8 cellular contexts compared by ENCODE assay signal in the genomic region with DNA sequence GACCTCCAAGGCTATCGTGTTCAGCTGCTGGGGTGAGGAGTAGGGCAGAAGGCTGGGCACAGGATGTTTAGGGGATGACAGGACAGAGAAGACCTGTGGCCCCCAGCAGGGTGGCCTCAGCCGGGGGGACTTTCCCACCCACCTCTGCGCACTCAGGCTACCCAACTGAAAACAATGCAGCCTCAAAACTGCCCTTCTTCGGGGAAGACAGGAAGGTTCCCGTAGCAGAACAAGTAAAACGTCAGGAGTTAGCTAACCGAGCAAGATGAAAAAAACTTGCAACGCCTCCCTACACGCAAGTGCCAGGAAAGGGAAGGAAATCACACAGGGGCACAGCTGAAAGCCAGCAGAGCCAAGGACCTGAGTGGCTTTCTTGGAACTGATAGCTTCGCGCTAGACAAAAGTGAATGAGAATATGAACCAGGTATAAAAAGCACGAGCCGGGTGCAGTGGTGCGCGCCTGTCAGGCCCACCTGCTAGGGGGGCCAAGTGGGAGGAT. TPM values are rescaled to one million over a fixed set of nuclear protein-coding genes. Genes with fewer than 3 reads are reported as not detected.
A peak's percentile ranks its signal among the peaks of the same experiment; 100 is the strongest.
DNase-seq lines count a peak whose midpoint lies in the region; ATAC-seq and TF ChIP-seq lines count a peak whose summit lies in the region.

No MANE protein-coding gene starts in this region.

- CTCF ChIA-PET in CD4-positive, alpha-beta T cell (lab: Charles Lee): interaction anchor here (1.2 kb wide), 1 partner anchor 510 kb away, joined by 3 read pairs; no protein-coding TSS in a partner anchor
- CTCF ChIA-PET in naive thymus-derived CD4-positive, alpha-beta T cell (lab: Charles Lee): no interaction called here

- peak; percentile 72 for ATAC-seq in CD4-positive, alpha-beta T cell (ENCODE audit: poor library complexity)
- ATAC-seq in HG02642 (IDR thresholded peaks at IDR 0.05; ENCODE audit: poor library complexity, unreplicated experiment) (peak; percentile 39), HG03175 (IDR thresholded peaks at IDR 0.05; ENCODE audit: unreplicated experiment) (no peak), HG03354 (IDR thresholded peaks at IDR 0.05; ENCODE audit: poor library complexity, severe bottlenecking, unreplicated experiment) (no peak), foreskin keratinocyte (no peak)
- peak; percentile 88 to 90 for ATAC-seq in activated T-cell treated with anti-CD3 and anti-CD28 coated beads, Interleukin-2, amount 50 U/mL, for 72 hours (replicated peaks in 1 of 2)
- peak; percentile 80 for ATAC-seq in naive thymus-derived CD4-positive, alpha-beta T cell

- no peak overlapping the region for H3K27ac ChIP-seq in CD4-positive, alpha-beta T cell (ENCODE audit: low read depth, low read length)
- no peak overlapping the region for H3K27ac ChIP-seq in naive thymus-derived CD4-positive, alpha-beta T cell (ENCODE audit: low read depth, low read length)
- H3K27ac ChIP-seq in foreskin keratinocyte: no peak overlapping the region

- H3K4me1 ChIP-seq in naive thymus-derived CD4-positive, alpha-beta T cell (ENCODE audit: control insufficient read depth in 2 of 2, insufficient read depth in 2 of 2, low read length in 2 of 2): peaks cover 0 to 5% of the 10 kb centered on the region in 2 donors
- no peaks in the 10 kb centered on the region for H3K4me1 ChIP-seq in foreskin keratinocyte

- no peaks in the 10 kb centered on the region for H3K9me3 ChIP-seq in CD4-positive, alpha-beta T cell (ENCODE audit: control insufficient read depth, low read length)
- no peaks in the 10 kb centered on the region for H3K9me3 ChIP-seq in naive thymus-derived CD4-positive, alpha-beta T cell (ENCODE audit: control insufficient read depth in 2 of 3, low read length in 3 of 3)

- H3K27me3 ChIP-seq in CD4-positive, alpha-beta T cell (ENCODE audit: control insufficient read depth, insufficient read depth, low read length): no peaks in the 10 kb centered on the region
- no peaks in the 10 kb centered on the region for H3K27me3 ChIP-seq in naive thymus-derived CD4-positive, alpha-beta T cell (ENCODE audit: control insufficient read depth in 2 of 2, insufficient read depth in 2 of 2, low read length in 2 of 2)
- no peaks in the 10 kb centered on the region for H3K27me3 ChIP-seq in foreskin keratinocyte

- H3K27me3 Mint-ChIP-seq in CD4-positive, alpha-beta T cell: no peaks in the 10 kb centered on the region
- no peaks in the 10 kb centered on the region for H3K27me3 Mint-ChIP-seq in activated T-cell treated with anti-CD3 and anti-CD28 coated beads, Interleukin-2, amount 50 U/mL, for 72 hours (ENCODE audit: low read depth)
- H3K27me3 Mint-ChIP-seq in naive thymus-derived CD4-positive, alpha-beta T cell: no peaks in the 10 kb centered on the region

- H3K9me3 Mint-ChIP-seq in CD4-positive, alpha-beta T cell: no peaks in the 10 kb centered on the region
- H3K9me3 Mint-ChIP-seq in activated T-cell treated with anti-CD3 and anti-CD28 coated beads, Interleukin-2, amount 50 U/mL, for 72 hours: peaks cover 0 to 1% of the 10 kb centered on the region in 2 donors
- peaks cover 0 to 4% (median 0%) of the 10 kb centered on the region in 11 donors for H3K9me3 Mint-ChIP-seq in naive thymus-derived CD4-positive, alpha-beta T cell

- no peaks in the 10 kb centered on the region for H3K36me3 ChIP-seq in naive thymus-derived CD4-positive, alpha-beta T cell (ENCODE audit: control insufficient read depth in 2 of 3, insufficient read depth in 3 of 3, low read length in 3 of 3)

- H3K27ac Mint-ChIP-seq in CD4-positive, alpha-beta T cell: peak overlapping the region; percentile 71
- H3K27ac Mint-ChIP-seq in activated T-cell treated with anti-CD3 and anti-CD28 coated beads, Interleukin-2, amount 50 U/mL, for 72 hours: peak overlapping the region; percentile 100
- H3K27ac Mint-ChIP-seq in naive thymus-derived CD4-positive, alpha-beta T cell: peak overlapping the region; percentile 0 to 98 (median 79)

- POLR2A ChIA-PET in CD4-positive, alpha-beta T cell (lab: Charles Lee): no interaction called here
- POLR2A ChIA-PET in naive thymus-derived CD4-positive, alpha-beta T cell (lab: Charles Lee): no interaction called here

- peak overlapping the region; percentile 11 for H3K4me3 Mint-ChIP-seq in CD4-positive, alpha-beta T cell
- peak overlapping the region; percentile 82 to 89 for H3K4me3 Mint-ChIP-seq in activated T-cell treated with anti-CD3 and anti-CD28 coated beads, Interleukin-2, amount 50 U/mL, for 72 hours
- H3K4me3 Mint-ChIP-seq in naive thymus-derived CD4-positive, alpha-beta T cell: peak overlapping the region; percentile 26 to 83 (median 60)

- intact Hi-C loops in CD4-positive, alpha-beta T cell (cut with DNase I, micrococcal nuclease): no loop called here
- intact Hi-C loops in naive thymus-derived CD4-positive, alpha-beta T cell (cut with micrococcal nuclease): loop anchor here (1.0 to 10.0 kb wide), 4 partner anchors 8 to 105 kb away; partner anchors contain the start of genes HDDC3 (in 1 of the 2) and UNC45A (in 1 of the 2)

- no peak overlapping the region for H3K4me3 ChIP-seq in naive thymus-derived CD4-positive, alpha-beta T cell (ENCODE audit: low read length)

- DNase-seq in CD4-positive, alpha-beta T cell: peak in 3 of 10 experiments; percentile 15 to 31 (median 30)
- peak; percentile 87 to 89 for DNase-seq in activated T-cell treated with anti-CD3 and anti-CD28 coated beads, Interleukin-2, amount 50 U/mL, for 72 hours
- DNase-seq in naive thymus-derived CD4-positive, alpha-beta T cell: peak in 4 of 9 donors; percentile 24 to 74 (median 44)
- no peak for DNase-seq in activated gamma-delta T cell treated with Interleukin-2 at 50 U/mL for 16 hours
- DNase-seq in foreskin keratinocyte: no peak

- TF ChIP-seq CTCF in CD4-positive, alpha-beta T cell (IDR thresholded peaks at IDR 0.05): no peak
- TF ChIP-seq CTCF in foreskin keratinocyte (conservative IDR thresholded peaks at IDR 0.05): no peak

- peaks cover 20% of the 10 kb centered on the region for H3K4me1 Mint-ChIP-seq in CD4-positive, alpha-beta T cell (ENCODE audit: low read depth)
- H3K4me1 Mint-ChIP-seq in activated T-cell treated with anti-CD3 and anti-CD28 coated beads, Interleukin-2, amount 50 U/mL, for 72 hours (ENCODE audit: low read depth): peaks cover 71% of the 10 kb centered on the region
- peaks cover 12 to 70% (median 19%) of the 10 kb centered on the region in 7 donors for H3K4me1 Mint-ChIP-seq in naive thymus-derived CD4-positive, alpha-beta T cell

- no peaks in the 10 kb centered on the region for H3K36me3 Mint-ChIP-seq in CD4-positive, alpha-beta T cell (ENCODE audit: low read depth)
- peaks cover 20 to 25% of the 10 kb centered on the region in 2 donors for H3K36me3 Mint-ChIP-seq in activated T-cell treated with anti-CD3 and anti-CD28 coated beads, Interleukin-2, amount 50 U/mL, for 72 hours (ENCODE audit: insufficient read depth in 2 of 2)
- peaks cover 0 to 29% (median 0%) of the 10 kb centered on the region in 5 donors for H3K36me3 Mint-ChIP-seq in naive thymus-derived CD4-positive, alpha-beta T cell

RNA-seq across cellular contexts. Expression of gene FURIN, which starts 38.4 kb away (rescaled TPM):
- 100 to 1,000 TPM in 1 of 2 experiments, 10 to 100 TPM in 1; 97.4 to 104 TPM for total RNA-seq in CD4-positive, alpha-beta T cell
- 100 to 1,000 TPM; 604 to 721 TPM for total RNA-seq in activated T-cell treated with anti-CD3 and anti-CD28 coated beads, Interleukin-2, amount 50 U/mL, for 72 hours
- total RNA-seq in naive thymus-derived CD4-positive, alpha-beta T cell: 100 to 1,000 TPM in 1 of 5 experiments, 10 to 100 TPM in 4; 31.8 to 516 (median 58.9) TPM
- 1 to 10 TPM; 2.0 to 4.0 TPM for polyA plus RNA-seq in naive thymus-derived CD4-positive, alpha-beta T cell
- total RNA-seq in foreskin keratinocyte: 62.7 and 78.9 TPM in 2 replicates
- 47.7 and 55.9 TPM in 2 replicates for polyA plus RNA-seq in foreskin keratinocyte

RNA-seq across cellular contexts. Expression of gene FES, which starts 54.3 kb away (rescaled TPM):
- total RNA-seq in CD4-positive, alpha-beta T cell: 1 to 10 TPM; 3.0 to 5.5 TPM
- 10 to 100 TPM; 68.3 to 81.5 TPM for total RNA-seq in activated T-cell treated with anti-CD3 and anti-CD28 coated beads, Interleukin-2, amount 50 U/mL, for 72 hours
- total RNA-seq in naive thymus-derived CD4-positive, alpha-beta T cell: 10 to 100 TPM in 2 of 5 experiments, 1 to 10 TPM in 3; 2.3 to 78.6 (median 9.1) TPM
- polyA plus RNA-seq in naive thymus-derived CD4-positive, alpha-beta T cell: not detected
- 1.5 and 1.8 TPM in 2 replicates for total RNA-seq in foreskin keratinocyte
- 0.69 and 1.5 TPM in 2 replicates for polyA plus RNA-seq in foreskin keratinocyte

Comparison
In these comparisons a context has a peak if more than half of its experiments do, and no peak if none do; other contexts are left out.
1. ATAC-seq: peak in CD4-positive, alpha-beta T cell (single experiment), HG02642 (single experiment), activated T-cell treated with anti-CD3 and anti-CD28 coated beads, Interleukin-2, amount 50 U/mL, for 72 hours (2 of 2) and naive thymus-derived CD4-positive, alpha-beta T cell (single experiment); none in HG03175 (single experiment), HG03354 (single experiment) and foreskin keratinocyte (single experiment).
2. DNase-seq: peak in activated T-cell treated with anti-CD3 and anti-CD28 coated beads, Interleukin-2, amount 50 U/mL, for 72 hours (2 of 2); none in activated gamma-delta T cell treated with Interleukin-2 at 50 U/mL for 16 hours (single experiment) and foreskin keratinocyte (0 of 2).
3. H3K4me3 Mint-ChIP-seq: peak in every context shown above with its lines; median percentile 86 in activated T-cell treated with anti-CD3 and anti-CD28 coated beads, Interleukin-2, amount 50 U/mL, for 72 hours; 60 in naive thymus-derived CD4-positive, alpha-beta T cell; 11 in CD4-positive, alpha-beta T cell.
4. intact Hi-C loops: an anchor here in naive thymus-derived CD4-positive, alpha-beta T cell (1.0 to 10.0 kb wide); none called in CD4-positive, alpha-beta T cell.
5. Peak in every context shown above with its lines, with median percentiles within 50 percentile points of each other: H3K27ac Mint-ChIP-seq.